ENCODE assay signal across 8 cellular contexts in genomic region chr10:3761111-3761686, GRCh38. TPM values are rescaled to one million over a fixed set of nuclear protein-coding genes. Genes with fewer than 3 reads are reported as not detected.
DNase-seq lines count a peak whose midpoint lies in the region; ATAC-seq and TF ChIP-seq lines count a peak whose summit lies in the region.

No MANE protein-coding gene starts in this region.

- TF ChIP-seq CTCF in Calu3 (IDR thresholded peaks at IDR 0.05; ENCODE audit: unreplicated experiment) (no peak), chondrocyte (IDR thresholded peaks at IDR 0.05) (no peak)

- H3K4me3 Mint-ChIP-seq in Calu3 (ENCODE audit: low read depth, unreplicated experiment) = peak overlapping the region; percentile 88
- no peak overlapping the region for H3K4me3 Mint-ChIP-seq in chondrocyte (ENCODE audit: unreplicated experiment)

- peak; percentile 50 for ATAC-seq in GM21381 (IDR thresholded peaks at IDR 0.05; ENCODE audit: unreplicated experiment)

- H3K27me3 Mint-ChIP-seq in Calu3 (ENCODE audit: unreplicated experiment) (no peaks in the 10 kb centered on the region), chondrocyte (ENCODE audit: low read depth) (no peaks in the 10 kb centered on the region)

- BruUV-seq in Calu3 (replicated peaks; lab: Mats Ljungman, UMichigan) = no TSS peak

- H3K4me1 Mint-ChIP-seq in Calu3 (ENCODE audit: low read depth, unreplicated experiment) = peaks cover 81% of the 10 kb centered on the region
- H3K4me1 Mint-ChIP-seq in chondrocyte (ENCODE audit: low read depth) = peaks cover 37% of the 10 kb centered on the region

- peaks cover 20% of the 10 kb centered on the region for H3K36me3 Mint-ChIP-seq in Calu3 (ENCODE audit: insufficient read depth, unreplicated experiment)
- H3K36me3 Mint-ChIP-seq in chondrocyte (ENCODE audit: low read depth) = no peaks in the 10 kb centered on the region

- CTCF ChIA-PET in Calu3 (lab: Charles Lee) = interaction anchor here (0.6 to 1.5 kb wide), 4 partner anchors 9 to 564 kb away, joined by 3 to 5 read pairs (median 3); no protein-coding TSS in a partner anchor

- intact Hi-C loops in Calu3 (cut with micrococcal nuclease; ENCODE audit: unreplicated experiment) = loop anchor here (5.0 kb wide), 1 partner anchor 524 kb away; no protein-coding TSS in a partner anchor

- H3K27ac Mint-ChIP-seq in Calu3 (ENCODE audit: unreplicated experiment) (peak overlapping the region; percentile 99), chondrocyte (ENCODE audit: unreplicated experiment) (no peak overlapping the region)

- DNase-seq in Calu3 (no peak), HT1080 (ENCODE audit: low read depth) (peak; percentile 46), ecto neural progenitor cell (ENCODE audit: low spot score) (peak; percentile 8), chondrocyte (ENCODE audit: low spot score) (no peak), NCI-H510A treated with DMSO at 0.1 percent for 48 hours (lab: John Stamatoyannopoulos, UW) (no peak), erythroblast (lab: John Stamatoyannopoulos, UW) (no peak), NCI-H1417 (lab: John Stamatoyannopoulos, UW) (no peak)

- H3K9me3 Mint-ChIP-seq in Calu3 (ENCODE audit: low read depth, unreplicated experiment) (no peaks in the 10 kb centered on the region), chondrocyte (ENCODE audit: low read depth) (no peaks in the 10 kb centered on the region)

- no peak for TF ChIP-seq POLR2A in erythroblast (IDR thresholded peaks at IDR 0.05; ENCODE audit: low read length)

RNA-seq across cellular contexts. Expression of gene KLF6, which starts 23.8 kb away (rescaled TPM):
- 140 and 161 TPM in 2 replicates for total RNA-seq in Calu3 (2022)
- 59.7 and 93.0 TPM in 2 replicates for total RNA-seq in HT1080 (2014; rRNA removed; shearing (Covaris generic))
- 75.1 and 87.5 TPM in 2 replicates for polyA plus RNA-seq in HT1080 (2015; cell fraction: cytosol; rRNA removed)
- 247 and 255 TPM in 2 replicates for polyA plus RNA-seq in HT1080 (2015; cell fraction: nucleus; rRNA removed)
- 201 to 355 TPM (median 330 TPM) in 3 replicates for total RNA-seq in chondrocyte

Comparison
In these comparisons a context has a peak if more than half of its experiments do, and no peak if none do; other contexts are left out.
1. DNase-seq: peak in HT1080 (single experiment) and ecto neural progenitor cell (single experiment); none in Calu3 (single experiment), chondrocyte (single experiment), NCI-H510A treated with DMSO at 0.1 percent for 48 hours (single experiment), erythroblast (0 of 2) and NCI-H1417 (0 of 3).